Comparison of ENCODE assay signal across 8 cellular contexts in the genomic region with DNA sequence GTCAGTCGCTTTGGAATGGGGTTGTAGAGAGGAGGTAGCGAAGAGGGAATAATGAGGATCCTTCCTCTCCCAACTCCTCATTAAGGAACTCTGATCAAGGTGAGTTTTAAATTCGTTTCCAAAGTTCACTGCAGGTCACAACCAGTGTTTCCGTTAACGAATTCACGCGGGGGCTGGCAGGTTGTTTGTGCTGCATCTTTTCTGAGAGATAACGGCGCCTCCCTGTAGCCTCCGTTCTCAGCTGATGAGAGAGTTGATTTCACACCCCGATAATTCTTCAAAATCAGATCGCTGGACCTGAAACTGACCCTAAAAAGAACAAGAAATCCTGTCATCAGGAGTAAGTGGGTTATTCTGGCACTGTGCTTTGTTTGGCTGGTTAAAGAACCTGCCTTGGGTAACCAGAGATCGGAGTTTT. TPM values are rescaled to one million over a fixed set of nuclear protein-coding genes. Genes with fewer than 3 reads are reported as not detected.
DNase-seq lines count a peak whose midpoint lies in the region; ATAC-seq and TF ChIP-seq lines count a peak whose summit lies in the region.

No MANE protein-coding gene starts in this region.

- no peak overlapping the region for H3K27ac ChIP-seq in GM23338 (ENCODE audit: low read depth)

- H3K27me3 Mint-ChIP-seq in GM23338 (ENCODE audit: insufficient read depth, low read depth, poor library complexity) (peaks cover 34% of the 10 kb centered on the region), glutamatergic neuron (ENCODE audit: unreplicated experiment) (peaks cover 28% of the 10 kb centered on the region)

- H4K20me1 ChIP-seq in GM23338 (replicated peaks; ENCODE audit: insufficient read depth): no peaks in the 10 kb centered on the region

- H3K4me3 Mint-ChIP-seq in GM23338 (peak overlapping the region; percentile 88), glutamatergic neuron (ENCODE audit: unreplicated experiment) (peak overlapping the region; percentile 88)

- H3K36me3 ChIP-seq in GM23338 (ENCODE audit: insufficient read depth): no peaks in the 10 kb centered on the region

- no peak overlapping the region for H3K27ac Mint-ChIP-seq in GM23338
- H3K27ac Mint-ChIP-seq in glutamatergic neuron (ENCODE audit: unreplicated experiment): peak overlapping the region; percentile 3

- peaks cover 9% of the 10 kb centered on the region for H3K4me1 ChIP-seq in GM23338 (ENCODE audit: insufficient read depth)

- no peaks in the 10 kb centered on the region for H3F3A ChIP-seq in GM23338 (replicated peaks; ENCODE audit: low read depth)

- no peaks in the 10 kb centered on the region for H3K79me2 ChIP-seq in GM23338 (replicated peaks; ENCODE audit: insufficient read depth)

- H3K27me3 ChIP-seq in GM23338 (ENCODE audit: insufficient read depth): peaks cover 27% of the 10 kb centered on the region

- no peak; a peak in 1 of 4 replicates for TF ChIP-seq CTCF in GM23338 (conservative IDR thresholded peaks at IDR 0.05; ENCODE audit: low read depth in 2 of 2)
- TF ChIP-seq CTCF in glutamatergic neuron (IDR thresholded peaks at IDR 0.05; ENCODE audit: partially characterized antibody, unreplicated experiment): no peak

- H3K4me2 ChIP-seq in GM23338: peak overlapping the region; percentile 82

- peak overlapping the region; percentile 68 for H3K4me3 ChIP-seq in GM23338

- peaks cover 6% of the 10 kb centered on the region; the same call in 2 of the 3 replicates for H3K9me3 Mint-ChIP-seq in GM23338
- H3K9me3 Mint-ChIP-seq in glutamatergic neuron (ENCODE audit: unreplicated experiment): peaks cover 27% of the 10 kb centered on the region

- ATAC-seq in GM23338 (peak; percentile 2; the same call in 1 of the 3 replicates), GM19397 (IDR thresholded peaks at IDR 0.05; ENCODE audit: unreplicated experiment) (no peak)

- no peaks in the 10 kb centered on the region for H3K9me2 ChIP-seq in GM23338 (ENCODE audit: insufficient read depth)

- H2AFZ ChIP-seq in GM23338: peak overlapping the region; percentile 80

- peaks cover 11% of the 10 kb centered on the region; the same call in 2 of the 3 replicates for H3K4me1 Mint-ChIP-seq in GM23338
- peaks cover 6% of the 10 kb centered on the region for H3K4me1 Mint-ChIP-seq in glutamatergic neuron (ENCODE audit: low read depth, unreplicated experiment)

- DNase-seq in A172 (ENCODE audit: low spot score) (peak; percentile 13), GM23338 (ENCODE audit: low spot score) (no peak), glutamatergic neuron (no peak), NCI-H526 (lab: John Stamatoyannopoulos, UW) (no peak), HuH-7.5 (ENCODE audit: low spot score) (no peak), hypothalamus (lab: John Stamatoyannopoulos, UW) (no peak)
- DNase-seq in activated CD8-positive, alpha-beta memory T cell treated with anti-CD3 and anti-CD28 coated beads, Interleukin-2, amount 50 U/mL, for 4 hours: peak; percentile 51

- H3K36me3 Mint-ChIP-seq in GM23338 (ENCODE audit: low read depth): no peaks in the 10 kb centered on the region
- H3K36me3 Mint-ChIP-seq in glutamatergic neuron (ENCODE audit: unreplicated experiment): no peaks in the 10 kb centered on the region

TF ChIP-seq in GM23338, 12 proteins besides CTCF, POLR2A, EP300 and RAD21 (continues in another document):
- TF ChIP-seq EZH2 (IDR thresholded peaks at IDR 0.05; ENCODE audit: low read depth, unreplicated experiment) (peak; percentile 22), ZNF331 (CRISPR knock-in tag; IDR thresholded peaks at IDR 0.05; ENCODE audit: low read depth) (no peak), JUNB (IDR thresholded peaks at IDR 0.05; ENCODE audit: unreplicated experiment) (no peak), EZH2phosphoT487 (IDR thresholded peaks at IDR 0.05; ENCODE audit: unreplicated experiment) (no peak), POLR2AphosphoS5 (IDR thresholded peaks at IDR 0.05; ENCODE audit: low read depth) (no peak)
- TF ChIP-seq, protein P1, sequence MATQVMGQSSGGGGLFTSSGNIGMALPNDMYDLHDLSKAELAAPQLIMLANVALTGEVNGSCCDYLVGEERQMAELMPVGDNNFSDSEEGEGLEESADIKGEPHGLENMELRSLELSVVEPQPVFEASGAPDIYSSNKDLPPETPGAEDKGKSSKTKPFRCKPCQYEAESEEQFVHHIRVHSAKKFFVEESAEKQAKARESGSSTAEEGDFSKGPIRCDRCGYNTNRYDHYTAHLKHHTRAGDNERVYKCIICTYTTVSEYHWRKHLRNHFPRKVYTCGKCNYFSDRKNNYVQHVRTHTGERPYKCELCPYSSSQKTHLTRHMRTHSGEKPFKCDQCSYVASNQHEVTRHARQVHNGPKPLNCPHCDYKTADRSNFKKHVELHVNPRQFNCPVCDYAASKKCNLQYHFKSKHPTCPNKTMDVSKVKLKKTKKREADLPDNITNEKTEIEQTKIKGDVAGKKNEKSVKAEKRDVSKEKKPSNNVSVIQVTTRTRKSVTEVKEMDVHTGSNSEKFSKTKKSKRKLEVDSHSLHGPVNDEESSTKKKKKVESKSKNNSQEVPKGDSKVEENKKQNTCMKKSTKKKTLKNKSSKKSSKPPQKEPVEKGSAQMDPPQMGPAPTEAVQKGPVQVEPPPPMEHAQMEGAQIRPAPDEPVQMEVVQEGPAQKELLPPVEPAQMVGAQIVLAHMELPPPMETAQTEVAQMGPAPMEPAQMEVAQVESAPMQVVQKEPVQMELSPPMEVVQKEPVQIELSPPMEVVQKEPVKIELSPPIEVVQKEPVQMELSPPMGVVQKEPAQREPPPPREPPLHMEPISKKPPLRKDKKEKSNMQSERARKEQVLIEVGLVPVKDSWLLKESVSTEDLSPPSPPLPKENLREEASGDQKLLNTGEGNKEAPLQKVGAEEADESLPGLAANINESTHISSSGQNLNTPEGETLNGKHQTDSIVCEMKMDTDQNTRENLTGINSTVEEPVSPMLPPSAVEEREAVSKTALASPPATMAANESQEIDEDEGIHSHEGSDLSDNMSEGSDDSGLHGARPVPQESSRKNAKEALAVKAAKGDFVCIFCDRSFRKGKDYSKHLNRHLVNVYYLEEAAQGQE (IDR thresholded peaks at IDR 0.05; ENCODE audit: unreplicated experiment): no peak
- TF ChIP-seq, protein P2, sequence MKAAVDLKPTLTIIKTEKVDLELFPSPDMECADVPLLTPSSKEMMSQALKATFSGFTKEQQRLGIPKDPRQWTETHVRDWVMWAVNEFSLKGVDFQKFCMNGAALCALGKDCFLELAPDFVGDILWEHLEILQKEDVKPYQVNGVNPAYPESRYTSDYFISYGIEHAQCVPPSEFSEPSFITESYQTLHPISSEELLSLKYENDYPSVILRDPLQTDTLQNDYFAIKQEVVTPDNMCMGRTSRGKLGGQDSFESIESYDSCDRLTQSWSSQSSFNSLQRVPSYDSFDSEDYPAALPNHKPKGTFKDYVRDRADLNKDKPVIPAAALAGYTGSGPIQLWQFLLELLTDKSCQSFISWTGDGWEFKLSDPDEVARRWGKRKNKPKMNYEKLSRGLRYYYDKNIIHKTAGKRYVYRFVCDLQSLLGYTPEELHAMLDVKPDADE (IDR thresholded peaks at IDR 0.05): no peak

RNA-seq across cellular contexts. Expression of a gene that starts 33.2 kb away (rescaled TPM):
- 9.9 and 13.3 TPM in 2 replicates for total RNA-seq in A172 (2014; rRNA removed; shearing (Covaris generic))
- 2.8 and 10.4 TPM in 2 replicates for total RNA-seq in GM23338 (2014; rRNA removed; shearing (Covaris generic))
- polyA plus RNA-seq in GM23338 (2016; fragmentation: Nextera tagmentation; extraction: Ambion mirVana): 3.4 and 4.3 TPM in 2 replicates
- 1.3 TPM for total RNA-seq in glutamatergic neuron (ENCODE audit: unreplicated experiment)

RNA-seq across cellular contexts. Expression of a gene that starts 51.1 kb away (rescaled TPM):
- total RNA-seq in A172 (2014; rRNA removed; shearing (Covaris generic)): 12.0 and 13.0 TPM in 2 replicates
- total RNA-seq in GM23338 (2014; rRNA removed; shearing (Covaris generic)): 7.2 and 16.7 TPM in 2 replicates
- polyA plus RNA-seq in GM23338 (2016; fragmentation: Nextera tagmentation; extraction: Ambion mirVana): 5.9 and 7.3 TPM in 2 replicates
- 109 TPM for total RNA-seq in glutamatergic neuron (ENCODE audit: unreplicated experiment)

Comparison
In these comparisons a context has a peak if more than half of its experiments do, and no peak if none do; other contexts are left out.
1. DNase-seq: peak in A172 (single experiment) and activated CD8-positive, alpha-beta memory T cell treated with anti-CD3 and anti-CD28 coated beads, Interleukin-2, amount 50 U/mL, for 4 hours (single experiment); none in GM23338 (single experiment), glutamatergic neuron (single experiment), NCI-H526 (0 of 2), HuH-7.5 (single experiment) and hypothalamus (0 of 51).